Comparison of ENCODE assay signal across 17 cellular contexts in genomic region chr18:79210002-79210910, GRCh38.
DNase-seq lines count a peak whose midpoint lies in the region; ATAC-seq, FAIRE-seq and TF ChIP-seq lines count a peak whose summit lies in the region.
"Had no signal": no experiment of that assay in that cellular context is flagged by ENCODE, and none has a peak within 500 bp of the region (broad histone marks: within the 10 kb centered on the region; RNA-seq: fewer than 3 reads in every experiment).

No MANE protein-coding gene starts in this region.

- no peak overlapping the region for H2BK120ac ChIP-seq in H9 (ENCODE audit: low read depth, low read length, poor library complexity, severe bottlenecking)

- H3K36me3 Mint-ChIP-seq in H9 (ENCODE audit: insufficient read depth in 1 of 3, low read depth in 3 of 3), result peaks cover 2 to 7% (median 6%) of the 10 kb centered on the region in 3 experiments; a peak in 6 of 7 replicates
- H3K36me3 Mint-ChIP-seq in activated T-cell treated with anti-CD3 and anti-CD28 coated beads, Interleukin-2, amount 50 U/mL, for 4 hours (ENCODE audit: insufficient read depth), result peaks cover 22% of the 10 kb centered on the region

- H3K4me3 ChIP-seq in bronchial epithelial cell (ENCODE audit: low read depth, low read length) (no peak overlapping the region), right lobe of liver (no peak overlapping the region)
- H3K4me3 ChIP-seq: MG63 had no signal

- no peaks in the 10 kb centered on the region for H3K27me3 Mint-ChIP-seq in H9 (ENCODE audit: low read depth)
- H3K27me3 Mint-ChIP-seq in activated T-cell treated with anti-CD3 and anti-CD28 coated beads, Interleukin-2, amount 50 U/mL, for 4 hours (ENCODE audit: low read depth), result no peaks in the 10 kb centered on the region

- H3K36me3 ChIP-seq in bronchial epithelial cell (ENCODE audit: control insufficient read depth, insufficient read depth, low read length) (peaks cover 3% of the 10 kb centered on the region), right lobe of liver (peaks cover 0 to 6% (median 1%) of the 10 kb centered on the region in 4 donors)
- H3K36me3 ChIP-seq: MG63 had no signal

- no peak overlapping the region for H3K4me2 ChIP-seq in H9 (ENCODE audit: insufficient read depth, insufficient read length, low read length)

- no peaks in the 10 kb centered on the region for H4K20me1 ChIP-seq in H9 (ENCODE audit: control insufficient read depth, insufficient read depth, insufficient read length)

- no peak overlapping the region for H3K4ac ChIP-seq in H9 (ENCODE audit: low read depth, low read length)

- no peak overlapping the region for H3K4me3 Mint-ChIP-seq in H9
- H3K4me3 Mint-ChIP-seq in activated T-cell treated with anti-CD3 and anti-CD28 coated beads, Interleukin-2, amount 50 U/mL, for 4 hours, result no peak overlapping the region

- H2AK5ac ChIP-seq in H9 (ENCODE audit: insufficient read length, low read length), result no peak overlapping the region

- no peak overlapping the region for H2BK15ac ChIP-seq in H9 (ENCODE audit: low read depth, low read length)

- no peaks in the 10 kb centered on the region for H3K9me3 ChIP-seq in H9 (ENCODE audit: control insufficient read depth, low read depth, low read length)
- no peaks in the 10 kb centered on the region for H3K9me3 ChIP-seq in right lobe of liver
- H3K9me3 ChIP-seq: MG63 had no signal

- H3K4me1 ChIP-seq in H9 (ENCODE audit: insufficient read depth, low read length), result no peaks in the 10 kb centered on the region
- H3K4me1 ChIP-seq in right lobe of liver, result no peaks in the 10 kb centered on the region

- TF ChIP-seq POLR2A in right lobe of liver (IDR thresholded peaks at IDR 0.05), result no peak

- H3K79me2 ChIP-seq in H9 (ENCODE audit: insufficient read depth, low read length), result no peaks in the 10 kb centered on the region

- H3K27me3 ChIP-seq in H9 (ENCODE audit: insufficient read depth, low read length), result no peaks in the 10 kb centered on the region
- H3K27me3 ChIP-seq in bronchial epithelial cell (ENCODE audit: control insufficient read depth, insufficient read depth, low read length), result no peaks in the 10 kb centered on the region
- no peaks in the 10 kb centered on the region for H3K27me3 ChIP-seq in right lobe of liver
- H3K27me3 ChIP-seq: MG63 had no signal

- no peak overlapping the region for H3K9ac ChIP-seq in H9 (ENCODE audit: extremely low read depth, insufficient read length, low read length)

- no peak overlapping the region for H2AFZ ChIP-seq in H9 (ENCODE audit: low read length)

- H3K27ac ChIP-seq in H9 (ENCODE audit: insufficient read length, low read depth, low read length), result no peak overlapping the region
- H3K27ac ChIP-seq in right lobe of liver, result no peak overlapping the region
- H3K27ac ChIP-seq: C4-2B, RWPE1 had no signal

- WGBS in H9 (ENCODE audit: extremely low coverage, insufficient read length, low lambda C conversion rate), result no CpG with 5 or more reads among the region's 16 CpGs
- 83% methylated on average over 8 of the region's 16 CpGs for WGBS in right lobe of liver (ENCODE audit: insufficient coverage, low coverage, low lambda C conversion rate, missing lambda C conversion rate)

- ATAC-seq in right lobe of liver, result peak in 3 of 4 donors; percentile 18 to 31 (median 23)
- ATAC-seq in GM18909 (IDR thresholded peaks at IDR 0.05; ENCODE audit: poor library complexity, unreplicated experiment), result no peak
- ATAC-seq in activated T-cell treated with anti-CD3 and anti-CD28 coated beads, Interleukin-2, amount 50 U/mL, for 4 hours, result no peak
- ATAC-seq: PC-3 had no signal

- no peaks in the 10 kb centered on the region for H3K23me2 ChIP-seq in H9 (ENCODE audit: insufficient read length, low read depth, low read length, poor library complexity, severe bottlenecking)

- FAIRE-seq in bronchial epithelial cell (lab: Jason Lieb, UNC), result peak; percentile 98

- H3K23ac ChIP-seq in H9 (ENCODE audit: insufficient read length, low read depth, low read length), result no peak overlapping the region

- no peak overlapping the region for H3T11ph ChIP-seq in H9 (ENCODE audit: low read length)

- DNase-seq in CD1c-positive myeloid dendritic cell (ENCODE audit: extremely low spot score) (peak; percentile 62), H9 (no peak), bronchial epithelial cell (ENCODE audit: low read depth) (no peak), right lobe of liver (no peak), GM13977 (ENCODE audit: low spot score) (no peak), kidney tubule cell (ENCODE audit: low spot score) (no peak)
- no peak for DNase-seq in activated T-cell treated with anti-CD3 and anti-CD28 coated beads, Interleukin-2, amount 50 U/mL, for 4 hours
- DNase-seq: COR-L47, Karpas-422, MG63, NCI-H1930, NCI-H446, NCI-H69, PC-3 had no signal

- no peaks in the 10 kb centered on the region for H3K4me1 Mint-ChIP-seq in H9
- H3K4me1 Mint-ChIP-seq in activated T-cell treated with anti-CD3 and anti-CD28 coated beads, Interleukin-2, amount 50 U/mL, for 4 hours (ENCODE audit: low read depth), result peaks cover 3% of the 10 kb centered on the region

- H3K56ac ChIP-seq in H9 (ENCODE audit: insufficient read length, low read depth, low read length), result no peak overlapping the region

- intact Hi-C loops in right lobe of liver (cut with DNase I), result no loop called here

- H3K27ac Mint-ChIP-seq in H9, result peak overlapping the region in 2 of 3 experiments; percentile 53 to 74; a peak in 4 of 7 replicates

- no peak overlapping the region for H3K18ac ChIP-seq in H9 (ENCODE audit: insufficient read length, low read depth, low read length)

- H4K8ac ChIP-seq in H9 (replicated peaks; ENCODE audit: insufficient read length, low read depth, low read length), result no peak overlapping the region

- H2BK5ac ChIP-seq in H9 (ENCODE audit: insufficient read length, low read length), result no peak overlapping the region

- H4K5ac ChIP-seq in H9 (ENCODE audit: insufficient read length, low read depth, low read length), result no peak overlapping the region

- no peak overlapping the region for H2BK12ac ChIP-seq in H9 (ENCODE audit: insufficient read length, low read depth, low read length)

- no peak for TF ChIP-seq CTCF in H9 (conservative IDR thresholded peaks at IDR 0.05)
- TF ChIP-seq CTCF in bronchial epithelial cell (IDR thresholded peaks at IDR 0.05; ENCODE audit: insufficient read depth, low read length, severe bottlenecking), result no peak
- TF ChIP-seq CTCF in right lobe of liver (IDR thresholded peaks at IDR 0.05), result no peak
- TF ChIP-seq CTCF in GM13977 (IDR thresholded peaks at IDR 0.05; ENCODE audit: extremely low read depth, insufficient read depth, missing control alignments), result no peak

- no peak overlapping the region for H3K14ac ChIP-seq in H9 (ENCODE audit: insufficient read depth, low read length)

- in situ Hi-C loops in GM13977 (cut with MboI; ENCODE audit: low pct_unique_long_range_greater_than_20kb, low sequenced_read_pairs, unreplicated experiment), result no loop called here

- no peak overlapping the region for H2BK20ac ChIP-seq in H9 (ENCODE audit: low read depth, low read length, poor library complexity, severe bottlenecking)

- no peak overlapping the region for H4K91ac ChIP-seq in H9 (ENCODE audit: insufficient read length, low read depth, low read length)

- peaks cover 2% of the 10 kb centered on the region for H3K79me1 ChIP-seq in H9 (ENCODE audit: insufficient read depth, low read depth, low read length, poor library complexity, severe bottlenecking)

- H3K9me3 Mint-ChIP-seq in H9, result no peaks in the 10 kb centered on the region
- no peaks in the 10 kb centered on the region for H3K9me3 Mint-ChIP-seq in activated T-cell treated with anti-CD3 and anti-CD28 coated beads, Interleukin-2, amount 50 U/mL, for 4 hours

Comparison
In these comparisons a context has a peak if more than half of its experiments do, and no peak if none do; other contexts are left out.
1. ATAC-seq: peak in right lobe of liver (3 of 4); none in GM18909 (single experiment) and activated T-cell treated with anti-CD3 and anti-CD28 coated beads, Interleukin-2, amount 50 U/mL, for 4 hours (0 of 2).